ENCODE assay signal across 10 cellular contexts in genomic region chr12:112148031-112148513, GRCh38. TPM values are rescaled to one million over a fixed set of nuclear protein-coding genes. Genes with fewer than 3 reads are reported as not detected.
A peak's percentile ranks its signal among the peaks of the same experiment; 100 is the strongest.
DNase-seq lines count a peak whose midpoint lies in the region; TF ChIP-seq lines count a peak whose summit lies in the region.
"Had no signal": no experiment of that assay in that cellular context is flagged by ENCODE, and none has a peak within 500 bp of the region (broad histone marks: within the 10 kb centered on the region; RNA-seq: fewer than 3 reads in every experiment).

No MANE protein-coding gene starts in this region.

- H3K27me3 ChIP-seq in smooth muscle cell (ENCODE audit: low read depth): no peaks in the 10 kb centered on the region

- DNase-seq in T-helper 1 cell: no peak
- DNase-seq in M059J (ENCODE audit: low read depth): peak; percentile 60
- no peak for DNase-seq in epithelial cell of prostate (ENCODE audit: low read depth, low spot score)
- DNase-seq in smooth muscle cell (lab: John Stamatoyannopoulos, UW; ENCODE audit: unreplicated experiment): no peak
- DNase-seq in SHP77 treated with DMSO at 0.1 percent for 48 hours (lab: John Stamatoyannopoulos, UW): no peak
- no peak for DNase-seq in NCI-H748 (lab: John Stamatoyannopoulos, UW; ENCODE audit: unreplicated experiment)
- DNase-seq in midbrain (lab: John Stamatoyannopoulos, UW): no peak
- DNase-seq: activated naive CD8-positive, alpha-beta T cell treated with anti-CD3 and anti-CD28 coated beads for 36 hours; AML-193 had no signal

- peak overlapping the region; percentile 72 for H3K27ac Mint-ChIP-seq in T-helper 1 cell treated with Interleukin-12 subunit alpha and Interleukin-12 subunit beta and Interleukin-4 antibody, amounts not matched to agents 30 μg/mL and 1 μg/mL, for 36 hours

- H3K4me2 ChIP-seq in smooth muscle cell: no peak overlapping the region

- no peaks in the 10 kb centered on the region for H3F3A ChIP-seq in smooth muscle cell (ENCODE audit: low read depth)

- H3K9me3 Mint-ChIP-seq in T-helper 1 cell treated with Interleukin-12 subunit alpha and Interleukin-12 subunit beta and Interleukin-4 antibody, amounts not matched to agents 30 μg/mL and 1 μg/mL, for 36 hours: no peaks in the 10 kb centered on the region
- H3K9me3 Mint-ChIP-seq: activated naive CD8-positive, alpha-beta T cell treated with anti-CD3 and anti-CD28 coated beads for 36 hours had no signal

- peaks cover 53% of the 10 kb centered on the region for H3K36me3 Mint-ChIP-seq in T-helper 1 cell treated with Interleukin-12 subunit alpha and Interleukin-12 subunit beta and Interleukin-4 antibody, amounts not matched to agents 30 μg/mL and 1 μg/mL, for 36 hours (ENCODE audit: low read depth)

- H3K4me1 Mint-ChIP-seq in T-helper 1 cell treated with Interleukin-12 subunit alpha and Interleukin-12 subunit beta and Interleukin-4 antibody, amounts not matched to agents 30 μg/mL and 1 μg/mL, for 36 hours (ENCODE audit: low read depth): peaks cover 6% of the 10 kb centered on the region

- H3K4me3 ChIP-seq in smooth muscle cell: no peak overlapping the region

- TF ChIP-seq CTCF in smooth muscle cell (IDR thresholded peaks at IDR 0.05; ENCODE audit: borderline replicate concordance, insufficient read depth, poor library complexity, severe bottlenecking): no peak

- H3K9ac ChIP-seq in smooth muscle cell (ENCODE audit: low read depth): no peak overlapping the region

- H2AFZ ChIP-seq in smooth muscle cell (ENCODE audit: low read depth): no peak overlapping the region

- no peak overlapping the region for H3K4me3 Mint-ChIP-seq in T-helper 1 cell treated with Interleukin-12 subunit alpha and Interleukin-12 subunit beta and Interleukin-4 antibody, amounts not matched to agents 30 μg/mL and 1 μg/mL, for 36 hours
- H3K4me3 Mint-ChIP-seq: activated naive CD8-positive, alpha-beta T cell treated with anti-CD3 and anti-CD28 coated beads for 36 hours had no signal

- H3K27ac ChIP-seq in epithelial cell of prostate (peak overlapping the region; percentile 67), smooth muscle cell (ENCODE audit: low read depth) (peak overlapping the region; percentile 78)

- no peaks in the 10 kb centered on the region for H4K20me1 ChIP-seq in smooth muscle cell (ENCODE audit: low read depth)

- WGBS in smooth muscle cell (ENCODE audit: low lambda C conversion rate): 69% methylated on average over 3 of the region's 3 CpGs

- H3K4me1 ChIP-seq in smooth muscle cell (ENCODE audit: low read depth): no peaks in the 10 kb centered on the region

- H3K36me3 ChIP-seq in smooth muscle cell (ENCODE audit: low read depth): peaks cover 24% of the 10 kb centered on the region

- H3K9me3 ChIP-seq in smooth muscle cell (replicated peaks; ENCODE audit: low read depth): no peaks in the 10 kb centered on the region

- no peaks in the 10 kb centered on the region for H3K27me3 Mint-ChIP-seq in T-helper 1 cell treated with Interleukin-12 subunit alpha and Interleukin-12 subunit beta and Interleukin-4 antibody, amounts not matched to agents 30 μg/mL and 1 μg/mL, for 36 hours (ENCODE audit: low read depth)
- H3K27me3 Mint-ChIP-seq: activated naive CD8-positive, alpha-beta T cell treated with anti-CD3 and anti-CD28 coated beads for 36 hours had no signal

- no peaks in the 10 kb centered on the region for H3K79me2 ChIP-seq in smooth muscle cell (ENCODE audit: low read depth)

RNA-seq across cellular contexts. Expression of gene TRAFD1, which starts 22.7 kb away (rescaled TPM):
- total RNA-seq in M059J (2014; rRNA removed; shearing (Covaris generic)): 30.7 and 55.6 TPM in 2 replicates
- 21.7 and 30.2 TPM in 2 replicates for total RNA-seq in smooth muscle cell
- polyA plus RNA-seq in smooth muscle cell: 40.7 and 44.8 TPM in 2 replicates

RNA-seq across cellular contexts. Expression of gene NAA25, which starts 39.5 kb away (rescaled TPM):
- 12.9 and 17.4 TPM in 2 replicates for total RNA-seq in M059J (2014; rRNA removed; shearing (Covaris generic))
- total RNA-seq in smooth muscle cell: 19.1 and 19.8 TPM in 2 replicates
- 13.1 and 14.7 TPM in 2 replicates for polyA plus RNA-seq in smooth muscle cell
